1 cellular context compared by ENCODE assay signal in the genomic region with DNA sequence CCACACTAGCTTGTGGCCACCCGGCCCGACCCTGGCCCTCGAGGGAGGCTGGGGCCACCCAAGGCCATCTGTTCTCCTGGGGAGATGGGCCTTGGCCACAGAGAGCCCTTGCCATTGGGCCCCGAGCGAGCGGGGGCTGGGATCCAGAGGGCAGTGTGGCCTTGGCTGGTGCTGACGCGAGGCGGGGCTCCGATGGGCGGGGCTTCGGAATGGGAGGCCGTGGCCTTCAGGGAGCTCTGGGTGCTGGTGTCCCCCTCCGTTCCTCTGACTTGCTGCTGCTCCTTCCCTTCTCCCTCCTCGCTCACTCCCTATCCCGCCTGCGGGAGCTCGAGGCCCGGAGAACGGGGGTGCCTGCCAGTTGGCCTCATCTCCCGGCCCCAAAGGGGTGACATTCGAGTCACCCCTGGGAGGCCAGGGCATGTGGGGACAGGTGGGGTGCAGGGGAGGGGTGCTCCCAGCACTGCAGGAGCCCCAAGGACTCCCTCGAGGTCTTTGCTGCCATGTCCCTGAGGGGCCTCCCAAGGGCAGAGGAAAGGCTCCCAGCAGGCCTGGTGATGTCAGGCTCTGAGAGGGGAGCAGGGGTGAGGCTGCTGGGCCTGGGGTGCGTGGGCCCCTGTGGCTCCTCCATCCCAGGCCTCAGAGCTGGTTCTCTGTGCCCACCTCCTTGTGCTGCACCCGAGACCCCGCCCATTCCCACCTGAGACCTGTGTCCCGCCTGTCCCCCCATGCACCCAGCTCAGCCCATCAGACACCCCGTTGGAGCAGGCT.
TF ChIP-seq lines count a peak whose summit lies in the region.

No MANE protein-coding gene starts in this region.

TF ChIP-seq in GM23338, 12 proteins besides CTCF, POLR2A, EP300 and RAD21:
- TF ChIP-seq, protein P1, sequence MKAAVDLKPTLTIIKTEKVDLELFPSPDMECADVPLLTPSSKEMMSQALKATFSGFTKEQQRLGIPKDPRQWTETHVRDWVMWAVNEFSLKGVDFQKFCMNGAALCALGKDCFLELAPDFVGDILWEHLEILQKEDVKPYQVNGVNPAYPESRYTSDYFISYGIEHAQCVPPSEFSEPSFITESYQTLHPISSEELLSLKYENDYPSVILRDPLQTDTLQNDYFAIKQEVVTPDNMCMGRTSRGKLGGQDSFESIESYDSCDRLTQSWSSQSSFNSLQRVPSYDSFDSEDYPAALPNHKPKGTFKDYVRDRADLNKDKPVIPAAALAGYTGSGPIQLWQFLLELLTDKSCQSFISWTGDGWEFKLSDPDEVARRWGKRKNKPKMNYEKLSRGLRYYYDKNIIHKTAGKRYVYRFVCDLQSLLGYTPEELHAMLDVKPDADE (IDR thresholded peaks at IDR 0.05) = no peak
- TF ChIP-seq, protein P2, sequence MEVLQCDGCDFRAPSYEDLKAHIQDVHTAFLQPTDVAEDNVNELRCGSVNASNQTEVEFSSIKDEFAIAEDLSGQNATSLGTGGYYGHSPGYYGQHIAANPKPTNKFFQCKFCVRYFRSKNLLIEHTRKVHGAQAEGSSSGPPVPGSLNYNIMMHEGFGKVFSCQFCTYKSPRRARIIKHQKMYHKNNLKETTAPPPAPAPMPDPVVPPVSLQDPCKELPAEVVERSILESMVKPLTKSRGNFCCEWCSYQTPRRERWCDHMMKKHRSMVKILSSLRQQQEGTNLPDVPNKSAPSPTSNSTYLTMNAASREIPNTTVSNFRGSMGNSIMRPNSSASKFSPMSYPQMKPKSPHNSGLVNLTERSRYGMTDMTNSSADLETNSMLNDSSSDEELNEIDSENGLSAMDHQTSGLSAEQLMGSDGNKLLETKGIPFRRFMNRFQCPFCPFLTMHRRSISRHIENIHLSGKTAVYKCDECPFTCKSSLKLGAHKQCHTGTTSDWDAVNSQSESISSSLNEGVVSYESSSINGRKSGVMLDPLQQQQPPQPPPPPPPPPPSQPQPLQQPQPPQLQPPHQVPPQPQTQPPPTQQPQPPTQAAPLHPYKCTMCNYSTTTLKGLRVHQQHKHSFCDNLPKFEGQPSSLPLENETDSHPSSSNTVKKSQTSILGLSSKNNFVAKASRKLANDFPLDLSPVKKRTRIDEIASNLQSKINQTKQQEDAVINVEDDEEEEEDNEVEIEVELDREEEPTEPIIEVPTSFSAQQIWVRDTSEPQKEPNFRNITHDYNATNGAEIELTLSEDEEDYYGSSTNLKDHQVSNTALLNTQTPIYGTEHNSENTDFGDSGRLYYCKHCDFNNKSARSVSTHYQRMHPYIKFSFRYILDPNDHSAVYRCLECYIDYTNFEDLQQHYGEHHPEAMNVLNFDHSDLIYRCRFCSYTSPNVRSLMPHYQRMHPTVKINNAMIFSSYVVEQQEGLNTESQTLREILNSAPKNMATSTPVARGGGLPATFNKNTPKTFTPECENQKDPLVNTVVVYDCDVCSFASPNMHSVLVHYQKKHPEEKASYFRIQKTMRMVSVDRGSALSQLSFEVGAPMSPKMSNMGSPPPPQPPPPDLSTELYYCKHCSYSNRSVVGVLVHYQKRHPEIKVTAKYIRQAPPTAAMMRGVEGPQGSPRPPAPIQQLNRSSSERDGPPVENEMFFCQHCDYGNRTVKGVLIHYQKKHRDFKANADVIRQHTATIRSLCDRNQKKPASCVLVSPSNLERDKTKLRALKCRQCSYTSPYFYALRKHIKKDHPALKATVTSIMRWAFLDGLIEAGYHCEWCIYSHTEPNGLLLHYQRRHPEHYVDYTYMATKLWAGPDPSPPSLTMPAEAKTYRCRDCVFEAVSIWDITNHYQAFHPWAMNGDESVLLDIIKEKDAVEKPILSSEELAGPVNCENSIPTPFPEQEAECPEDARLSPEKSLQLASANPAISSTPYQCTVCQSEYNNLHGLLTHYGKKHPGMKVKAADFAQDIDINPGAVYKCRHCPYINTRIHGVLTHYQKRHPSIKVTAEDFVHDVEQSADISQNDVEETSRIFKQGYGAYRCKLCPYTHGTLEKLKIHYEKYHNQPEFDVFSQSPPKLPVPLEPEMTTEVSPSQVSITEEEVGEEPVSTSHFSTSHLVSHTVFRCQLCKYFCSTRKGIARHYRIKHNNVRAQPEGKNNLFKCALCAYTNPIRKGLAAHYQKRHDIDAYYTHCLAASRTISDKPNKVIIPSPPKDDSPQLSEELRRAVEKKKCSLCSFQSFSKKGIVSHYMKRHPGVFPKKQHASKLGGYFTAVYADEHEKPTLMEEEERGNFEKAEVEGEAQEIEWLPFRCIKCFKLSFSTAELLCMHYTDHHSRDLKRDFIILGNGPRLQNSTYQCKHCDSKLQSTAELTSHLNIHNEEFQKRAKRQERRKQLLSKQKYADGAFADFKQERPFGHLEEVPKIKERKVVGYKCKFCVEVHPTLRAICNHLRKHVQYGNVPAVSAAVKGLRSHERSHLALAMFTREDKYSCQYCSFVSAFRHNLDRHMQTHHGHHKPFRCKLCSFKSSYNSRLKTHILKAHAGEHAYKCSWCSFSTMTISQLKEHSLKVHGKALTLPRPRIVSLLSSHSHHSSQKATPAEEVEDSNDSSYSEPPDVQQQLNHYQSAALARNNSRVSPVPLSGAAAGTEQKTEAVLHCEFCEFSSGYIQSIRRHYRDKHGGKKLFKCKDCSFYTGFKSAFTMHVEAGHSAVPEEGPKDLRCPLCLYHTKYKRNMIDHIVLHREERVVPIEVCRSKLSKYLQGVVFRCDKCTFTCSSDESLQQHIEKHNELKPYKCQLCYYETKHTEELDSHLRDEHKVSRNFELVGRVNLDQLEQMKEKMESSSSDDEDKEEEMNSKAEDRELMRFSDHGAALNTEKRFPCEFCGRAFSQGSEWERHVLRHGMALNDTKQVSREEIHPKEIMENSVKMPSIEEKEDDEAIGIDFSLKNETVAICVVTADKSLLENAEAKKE (CRISPR knock-in tag; IDR thresholded peaks at IDR 0.05) = no peak
- TF ChIP-seq POLR2AphosphoS5 (IDR thresholded peaks at IDR 0.05; ENCODE audit: low read depth) (no peak), ZNF331 (CRISPR knock-in tag; IDR thresholded peaks at IDR 0.05; ENCODE audit: low read depth) (no peak), JUNB (IDR thresholded peaks at IDR 0.05; ENCODE audit: unreplicated experiment) (no peak), ZNF114 (CRISPR knock-in tag; IDR thresholded peaks at IDR 0.05) (no peak)
- TF ChIP-seq, protein P3, sequence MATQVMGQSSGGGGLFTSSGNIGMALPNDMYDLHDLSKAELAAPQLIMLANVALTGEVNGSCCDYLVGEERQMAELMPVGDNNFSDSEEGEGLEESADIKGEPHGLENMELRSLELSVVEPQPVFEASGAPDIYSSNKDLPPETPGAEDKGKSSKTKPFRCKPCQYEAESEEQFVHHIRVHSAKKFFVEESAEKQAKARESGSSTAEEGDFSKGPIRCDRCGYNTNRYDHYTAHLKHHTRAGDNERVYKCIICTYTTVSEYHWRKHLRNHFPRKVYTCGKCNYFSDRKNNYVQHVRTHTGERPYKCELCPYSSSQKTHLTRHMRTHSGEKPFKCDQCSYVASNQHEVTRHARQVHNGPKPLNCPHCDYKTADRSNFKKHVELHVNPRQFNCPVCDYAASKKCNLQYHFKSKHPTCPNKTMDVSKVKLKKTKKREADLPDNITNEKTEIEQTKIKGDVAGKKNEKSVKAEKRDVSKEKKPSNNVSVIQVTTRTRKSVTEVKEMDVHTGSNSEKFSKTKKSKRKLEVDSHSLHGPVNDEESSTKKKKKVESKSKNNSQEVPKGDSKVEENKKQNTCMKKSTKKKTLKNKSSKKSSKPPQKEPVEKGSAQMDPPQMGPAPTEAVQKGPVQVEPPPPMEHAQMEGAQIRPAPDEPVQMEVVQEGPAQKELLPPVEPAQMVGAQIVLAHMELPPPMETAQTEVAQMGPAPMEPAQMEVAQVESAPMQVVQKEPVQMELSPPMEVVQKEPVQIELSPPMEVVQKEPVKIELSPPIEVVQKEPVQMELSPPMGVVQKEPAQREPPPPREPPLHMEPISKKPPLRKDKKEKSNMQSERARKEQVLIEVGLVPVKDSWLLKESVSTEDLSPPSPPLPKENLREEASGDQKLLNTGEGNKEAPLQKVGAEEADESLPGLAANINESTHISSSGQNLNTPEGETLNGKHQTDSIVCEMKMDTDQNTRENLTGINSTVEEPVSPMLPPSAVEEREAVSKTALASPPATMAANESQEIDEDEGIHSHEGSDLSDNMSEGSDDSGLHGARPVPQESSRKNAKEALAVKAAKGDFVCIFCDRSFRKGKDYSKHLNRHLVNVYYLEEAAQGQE (IDR thresholded peaks at IDR 0.05; ENCODE audit: unreplicated experiment) = no peak
